37 cellular contexts compared by ENCODE assay signal in genomic region chr13:95628488-95628887, GRCh38. TPM values are rescaled to one million over a fixed set of nuclear protein-coding genes. Genes with fewer than 3 reads are reported as not detected.
"Had no signal": no experiment of that assay in that cellular context is flagged by ENCODE, and none has a peak within 500 bp of the region (broad histone marks: within the 10 kb centered on the region; RNA-seq: fewer than 3 reads in every experiment).

No MANE protein-coding gene starts in this region.

- ATAC-seq: activated CD8-positive, alpha-beta T cell treated with anti-CD3 and anti-CD28 coated beads for 36 hours; activated T-cell treated with anti-CD3 and anti-CD28 coated beads, Interleukin-2, amount 50 U/mL, for 72 hours; activated T-helper 17 cell treated with anti-CD3 and anti-CD28 coated beads, Interleukin-2, amount 50 U/mL, for 72 hours; PC-3 had no signal

- H3K9me3 ChIP-seq: Peyer's patch, SJSA1, SK-N-SH had no signal

- DNase-seq: activated CD4-positive, alpha-beta T cell treated with anti-CD3 and anti-CD28 coated beads, Interleukin-2, amount 10 ng/mL, durations not matched to agents 24 days and 14 days; activated CD4-positive, alpha-beta T cell treated with anti-CD3 and anti-CD28 coated beads, Interleukin-2, amount 50 U/mL, for 4 hours; activated CD4-positive, CD25-positive, alpha-beta regulatory T cell; activated CD8-positive, alpha-beta T cell treated with anti-CD3 and anti-CD28 coated beads for 36 hours; activated effector memory CD4-positive, alpha-beta T cell treated with anti-CD3 and anti-CD28 coated beads, Interleukin-2, amount 50 U/mL, for 16 hours; activated naive CD4-positive, alpha-beta T cell; activated naive CD4-positive, alpha-beta T cell treated with anti-CD3 and anti-CD28 coated beads, Interleukin-2, amount 50 U/mL, for 16 hours; activated naive CD8-positive, alpha-beta T cell treated with anti-CD3 and anti-CD28 coated beads for 36 hours; activated T-cell treated with anti-CD3 and anti-CD28 coated beads, Interleukin-2, amount 50 U/mL, for 1 hour; activated T-cell treated with anti-CD3 and anti-CD28 coated beads, Interleukin-2, amount 50 U/mL, for 72 hours; amniotic stem cell; MM.1S; MV-4-11; NCI-H1092 treated with DMSO at 0.1 percent for 48 hours; NCI-H1417; NCI-H146; NCI-H187; NCI-H2029 treated with DMSO at 0.1 percent for 48 hours; NCI-H2107; NCI-H2171; NCI-H510A; NCI-H526; NCI-H748 treated with DMSO at 0.1 percent for 48 hours; NK-92 treated with Interleukin-12 subunit alpha and Interleukin-12 subunit beta, amount 100 ng/mL, for 24 hours; PC-3; Peyer's patch; RPMI8226; SHP77 treated with DMSO at 0.1 percent for 48 hours; SK-N-SH; WERI-Rb-1 had no signal

- H3K27ac ChIP-seq: ascending aorta, cardiac muscle cell, Peyer's patch, SJSA1, WERI-Rb-1 had no signal

- H3K9ac ChIP-seq: SK-N-SH had no signal

- H3K4me2 ChIP-seq: SK-N-SH had no signal

- H3K36me3 ChIP-seq: Peyer's patch had no signal

- H3K36me3 Mint-ChIP-seq: activated naive CD8-positive, alpha-beta T cell treated with anti-CD3 and anti-CD28 coated beads for 36 hours had no signal

- H3K4me3 Mint-ChIP-seq: activated CD4-positive, alpha-beta T cell treated with anti-CD3 and anti-CD28 coated beads, Interleukin-2, amount 10 ng/mL, durations not matched to agents 24 days and 14 days; activated CD8-positive, alpha-beta T cell treated with anti-CD3 and anti-CD28 coated beads for 36 hours; activated naive CD8-positive, alpha-beta T cell treated with anti-CD3 and anti-CD28 coated beads for 36 hours; activated T-cell treated with anti-CD3 and anti-CD28 coated beads, Interleukin-2, amount 50 U/mL, for 72 hours; activated T-helper 17 cell treated with anti-CD3 and anti-CD28 coated beads, Interleukin-2, amount 50 U/mL, for 72 hours; central memory CD8-positive, alpha-beta T cell; T-helper 1 cell treated with Interleukin-12 subunit alpha and Interleukin-12 subunit beta and Interleukin-4 antibody, amounts not matched to agents 30 μg/mL and 1 μg/mL, for 36 hours; T-helper 2 cell treated with Interferon-gamma antibody and Interleukin-4, amounts not matched to agents 5 μg/mL and 100 μg/mL, for 36 hours had no signal

- H3K4me1 Mint-ChIP-seq: activated CD4-positive, alpha-beta T cell treated with anti-CD3 and anti-CD28 coated beads, Interleukin-2, amount 10 ng/mL, durations not matched to agents 24 days and 14 days; activated naive CD8-positive, alpha-beta T cell treated with anti-CD3 and anti-CD28 coated beads for 36 hours; activated T-helper 17 cell treated with anti-CD3 and anti-CD28 coated beads, Interleukin-2, amount 50 U/mL, for 72 hours; central memory CD8-positive, alpha-beta T cell had no signal

- H3K9me3 Mint-ChIP-seq: activated CD4-positive, alpha-beta T cell treated with anti-CD3 and anti-CD28 coated beads, Interleukin-2, amount 10 ng/mL, durations not matched to agents 24 days and 14 days; activated CD8-positive, alpha-beta T cell treated with anti-CD3 and anti-CD28 coated beads for 36 hours; activated naive CD8-positive, alpha-beta T cell treated with anti-CD3 and anti-CD28 coated beads for 36 hours; activated T-cell treated with anti-CD3 and anti-CD28 coated beads, Interleukin-2, amount 50 U/mL, for 72 hours; activated T-helper 17 cell treated with anti-CD3 and anti-CD28 coated beads, Interleukin-2, amount 50 U/mL, for 72 hours; central memory CD8-positive, alpha-beta T cell; T-helper 1 cell treated with Interleukin-12 subunit alpha and Interleukin-12 subunit beta and Interleukin-4 antibody, amounts not matched to agents 30 μg/mL and 1 μg/mL, for 36 hours; T-helper 2 cell treated with Interferon-gamma antibody and Interleukin-4, amounts not matched to agents 5 μg/mL and 100 μg/mL, for 36 hours had no signal

- H3K4me3 ChIP-seq: ascending aorta, cardiac muscle cell, Peyer's patch, SJSA1 had no signal

- H3K27me3 ChIP-seq: ascending aorta, cardiac muscle cell, Peyer's patch, SJSA1 had no signal

- H3K27ac Mint-ChIP-seq: activated CD4-positive, alpha-beta T cell treated with anti-CD3 and anti-CD28 coated beads, Interleukin-2, amount 10 ng/mL, durations not matched to agents 24 days and 14 days; activated CD8-positive, alpha-beta T cell treated with anti-CD3 and anti-CD28 coated beads for 36 hours; activated naive CD8-positive, alpha-beta T cell treated with anti-CD3 and anti-CD28 coated beads for 36 hours; activated T-cell treated with anti-CD3 and anti-CD28 coated beads, Interleukin-2, amount 50 U/mL, for 72 hours; activated T-helper 17 cell treated with anti-CD3 and anti-CD28 coated beads, Interleukin-2, amount 50 U/mL, for 72 hours; T-helper 1 cell treated with Interleukin-12 subunit alpha and Interleukin-12 subunit beta and Interleukin-4 antibody, amounts not matched to agents 30 μg/mL and 1 μg/mL, for 36 hours; T-helper 2 cell treated with Interferon-gamma antibody and Interleukin-4, amounts not matched to agents 5 μg/mL and 100 μg/mL, for 36 hours had no signal

- H3K4me1 ChIP-seq: ascending aorta, Peyer's patch had no signal

RNA-seq across cellular contexts. Expression of gene DZIP1, which starts 16.0 kb away (rescaled TPM):
- total RNA-seq: activated T-helper 17 cell treated with anti-CD3 and anti-CD28 coated beads, Interleukin-2, amount 50 U/mL, for 72 hours had no signal
